Comparison of ENCODE assay signal across 9 cellular contexts in the genomic region with DNA sequence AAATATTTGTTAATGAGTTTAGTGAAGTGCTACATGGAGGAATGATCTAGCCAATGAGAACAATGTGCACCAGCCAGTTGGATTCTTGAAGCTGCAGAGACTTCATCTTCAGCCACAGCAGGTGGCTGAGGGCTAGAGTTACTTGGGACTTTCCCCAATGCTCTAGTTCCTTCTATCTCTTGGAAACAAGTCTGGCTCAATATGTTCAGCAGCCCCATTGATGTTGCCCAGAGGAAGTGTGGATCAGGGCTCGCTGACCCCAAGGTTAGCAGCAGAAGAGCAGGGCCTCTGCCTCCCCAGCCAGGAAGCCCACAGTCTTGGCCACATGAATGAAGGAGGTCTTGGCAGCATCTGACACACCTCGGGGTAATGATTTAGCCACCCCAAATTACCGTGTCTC.
A peak's percentile ranks its signal among the peaks of the same experiment; 100 is the strongest.
DNase-seq lines count a peak whose midpoint lies in the region; ATAC-seq and TF ChIP-seq lines count a peak whose summit lies in the region.
"Had no signal": no experiment of that assay in that cellular context is flagged by ENCODE, and none has a peak within 500 bp of the region (broad histone marks: within the 10 kb centered on the region; RNA-seq: fewer than 3 reads in every experiment).

No MANE protein-coding gene starts in this region.

- peak overlapping the region; percentile 67 for H3K4me3 ChIP-seq in GM12864 (ENCODE audit: low read depth, low read length)
- no peak overlapping the region for H3K4me3 ChIP-seq in WERI-Rb-1 (ENCODE audit: low read depth, low read length)
- no peak overlapping the region for H3K4me3 ChIP-seq in SK-N-SH (ENCODE audit: low read depth in 2 of 2, low read length in 1 of 2)

- CTCF ChIA-PET in SK-N-SH (lab: Yijun Ruan, JAX): no interaction called here

- DNase-seq in GM12864 (ENCODE audit: low read depth) (peak; percentile 53), WERI-Rb-1 (no peak), NCI-H510A (lab: John Stamatoyannopoulos, UW) (no peak), SK-N-SH (no peak), NCI-H2171 (lab: John Stamatoyannopoulos, UW) (no peak)
- DNase-seq: activated CD4-positive, alpha-beta T cell treated with anti-CD3 and anti-CD28 coated beads for 4 hours had no signal

- H3K36me3 ChIP-seq in WERI-Rb-1 (no peaks in the 10 kb centered on the region), SK-N-SH (replicated peaks in 1 of 2; ENCODE audit: control insufficient read depth in 1 of 2, insufficient read depth in 2 of 2, low read length in 1 of 2) (no peaks in the 10 kb centered on the region)

- H3K27me3 ChIP-seq in WERI-Rb-1 (ENCODE audit: insufficient read depth, low read depth, severe bottlenecking): no peaks in the 10 kb centered on the region
- H3K27me3 ChIP-seq in SK-N-SH (ENCODE audit: insufficient read depth): peaks cover 4% of the 10 kb centered on the region; the same call in 1 of the 2 replicates

- H3K9me3 ChIP-seq in WERI-Rb-1 (ENCODE audit: severe bottlenecking) (no peaks in the 10 kb centered on the region), SK-N-SH (no peaks in the 10 kb centered on the region)

- no peak overlapping the region for H3K9ac ChIP-seq in SK-N-SH

- peak overlapping the region; percentile 98 for H3K27ac Mint-ChIP-seq in dendritic cell treated with granulocyte-macrophage colony-stimulating factor and Interleukin-4, amounts not matched to agents 40 ng/mL and 50 ng/mL, for 4 days

- H3K36me3 Mint-ChIP-seq in dendritic cell treated with granulocyte-macrophage colony-stimulating factor and Interleukin-4, amounts not matched to agents 40 ng/mL and 50 ng/mL, for 4 days (ENCODE audit: low read depth): no peaks in the 10 kb centered on the region

- no peak for TF ChIP-seq EP300 in SK-N-SH (IDR thresholded peaks at IDR 0.05; ENCODE audit: borderline replicate concordance in 1 of 2, low read depth in 1 of 2, low read length in 1 of 2)

- no peak overlapping the region for H3K4me2 ChIP-seq in SK-N-SH

- peak; percentile 40 for ATAC-seq in GM19397 (IDR thresholded peaks at IDR 0.05; ENCODE audit: unreplicated experiment)
- ATAC-seq in HG03196 (IDR thresholded peaks at IDR 0.05; ENCODE audit: unreplicated experiment): peak; percentile 49

- H3K27me3 Mint-ChIP-seq in dendritic cell treated with granulocyte-macrophage colony-stimulating factor and Interleukin-4, amounts not matched to agents 40 ng/mL and 50 ng/mL, for 4 days: no peaks in the 10 kb centered on the region

- no peak for TF ChIP-seq RAD21 in SK-N-SH (IDR thresholded peaks at IDR 0.05; ENCODE audit: low read length)

- H3K4me1 Mint-ChIP-seq in dendritic cell treated with granulocyte-macrophage colony-stimulating factor and Interleukin-4, amounts not matched to agents 40 ng/mL and 50 ng/mL, for 4 days (ENCODE audit: low read depth): peaks cover 42% of the 10 kb centered on the region

- POLR2A ChIA-PET in SK-N-SH (lab: Yijun Ruan, JAX): no interaction called here

- no peak overlapping the region for H3K27ac ChIP-seq in WERI-Rb-1
- H3K27ac ChIP-seq in SK-N-SH (ENCODE audit: low read depth in 2 of 2, low read length in 1 of 2): no peak overlapping the region

- no peaks in the 10 kb centered on the region for H3F3A ChIP-seq in SK-N-SH (replicated peaks; ENCODE audit: insufficient read depth)

- TF ChIP-seq CTCF in GM12864 (IDR thresholded peaks at IDR 0.05; ENCODE audit: low read depth, low read length, missing control alignments) (no peak), WERI-Rb-1 (IDR thresholded peaks at IDR 0.05; ENCODE audit: low read depth, low read length) (no peak), SK-N-SH (IDR thresholded peaks at IDR 0.05) (no peak)

- H3K4me3 Mint-ChIP-seq in dendritic cell treated with granulocyte-macrophage colony-stimulating factor and Interleukin-4, amounts not matched to agents 40 ng/mL and 50 ng/mL, for 4 days: peak overlapping the region; percentile 74

- H4K20me1 ChIP-seq in SK-N-SH (ENCODE audit: insufficient read depth): no peaks in the 10 kb centered on the region

- 50% methylated on average over 1 of the region's 3 CpGs for WGBS in SK-N-SH (ENCODE audit: low lambda C conversion rate)

- H3K4me1 ChIP-seq in SK-N-SH (ENCODE audit: control insufficient read depth in 1 of 2, insufficient read depth in 2 of 2, low read depth in 1 of 2, low read length in 1 of 2): no peaks in the 10 kb centered on the region; a peak in 1 of 4 replicates

- H3K9me3 Mint-ChIP-seq in dendritic cell treated with granulocyte-macrophage colony-stimulating factor and Interleukin-4, amounts not matched to agents 40 ng/mL and 50 ng/mL, for 4 days: no peaks in the 10 kb centered on the region

- intact Hi-C loops in dendritic cell treated with granulocyte-macrophage colony-stimulating factor and Interleukin-4, amounts not matched to agents 40 ng/mL and 50 ng/mL, for 4 days (cut with micrococcal nuclease): loop anchor here (2.0 to 10.0 kb wide), 2 partner anchors 153 to 651 kb away; partner anchors contain the start of genes NIPBL, NUP155 and WDR70

- H2AFZ ChIP-seq in SK-N-SH (ENCODE audit: low read depth): no peak overlapping the region

- H3K9me2 ChIP-seq in SK-N-SH: no peaks in the 10 kb centered on the region

- H3K79me2 ChIP-seq in SK-N-SH (ENCODE audit: insufficient read depth): no peaks in the 10 kb centered on the region

TF ChIP-seq in SK-N-SH, 30 proteins besides CTCF, POLR2A, EP300 and RAD21:
- TF ChIP-seq SMC3 (IDR thresholded peaks at IDR 0.05; ENCODE audit: low read depth, low read length): no peak
- no peak for TF ChIP-seq NRF1 (IDR thresholded peaks at IDR 0.05; ENCODE audit: low read depth, low read length)
- no peak for TF ChIP-seq POLR2AphosphoS5 (IDR thresholded peaks at IDR 0.05; ENCODE audit: low read depth, low read length)
- TF ChIP-seq MEF2A (IDR thresholded peaks at IDR 0.05; ENCODE audit: borderline replicate concordance, low read depth): no peak
- no peak for TF ChIP-seq USF1 (IDR thresholded peaks at IDR 0.05; ENCODE audit: borderline replicate concordance, low read depth)
- TF ChIP-seq RXRA (IDR thresholded peaks at IDR 0.05; ENCODE audit: borderline replicate concordance, low read depth): no peak
TF ChIP-seq in SK-N-SH: peak in this region for 0.
